ENCODE assay signal across 27 cellular contexts in genomic region chr4:74447636-74448233, GRCh38. TPM values are rescaled to one million over a fixed set of nuclear protein-coding genes. Genes with fewer than 3 reads are reported as not detected.
DNase-seq lines count a peak whose midpoint lies in the region; TF ChIP-seq lines count a peak whose summit lies in the region.
"Had no signal": no experiment of that assay in that cellular context is flagged by ENCODE, and none has a peak within 500 bp of the region (broad histone marks: within the 10 kb centered on the region; RNA-seq: fewer than 3 reads in every experiment).

No MANE protein-coding gene starts in this region.

- H4K20me1 ChIP-seq in smooth muscle cell (ENCODE audit: low read depth), result no peaks in the 10 kb centered on the region

- peak; percentile 59 for DNase-seq in HT-29 (ENCODE audit: low spot score)
- no peak for DNase-seq in breast epithelium (ENCODE audit: low spot score in 2 of 2)
- DNase-seq in fibroblast of pulmonary artery (ENCODE audit: low read depth), result peak; percentile 38
- DNase-seq in smooth muscle cell (lab: John Stamatoyannopoulos, UW; ENCODE audit: unreplicated experiment), result no peak
- no peak for DNase-seq in NAMALWA (ENCODE audit: low spot score)
- no peak for DNase-seq in spleen
- no peak for DNase-seq in HFFc6
- DNase-seq: activated CD4-positive, alpha-beta T cell treated with anti-CD3 and anti-CD28 coated beads, Interleukin-2, amount 10 ng/mL, durations not matched to agents 7 days and 5 days; activated gamma-delta T cell treated with Interleukin-2 at 50 U/mL for 16 hours; activated T-cell treated with anti-CD3 and anti-CD28 coated beads, Interleukin-2, amount 50 U/mL, for 4 hours; GOT3; naive thymus-derived CD8-positive, alpha-beta T cell; NCI-H1105 treated with DMSO at 0.1 percent for 48 hours; NCI-H2029 treated with DMSO at 0.1 percent for 48 hours; NCI-H2227 treated with DMSO at 0.1 percent for 48 hours; NCI-H69; nucleus accumbens; small intestine; stimulated activated CD4-positive, alpha-beta T cell treated with anti-CD3 and anti-CD28 coated beads, Interleukin-2, amount 100 ng/mL, for 48 hours; SW 1271; T1000 had no signal

- peak overlapping the region; percentile 16 to 28 for H3K27ac ChIP-seq in breast epithelium
- H3K27ac ChIP-seq in smooth muscle cell (ENCODE audit: low read depth), result peak overlapping the region; percentile 52
- no peak overlapping the region for H3K27ac ChIP-seq in spleen
- H3K27ac ChIP-seq: tibial nerve had no signal

- no peak for TF ChIP-seq CTCF in breast epithelium (IDR thresholded peaks at IDR 0.05)
- TF ChIP-seq CTCF in fibroblast of pulmonary artery (IDR thresholded peaks at IDR 0.05; ENCODE audit: low read length, missing control alignments), result no peak
- TF ChIP-seq CTCF in smooth muscle cell (IDR thresholded peaks at IDR 0.05; ENCODE audit: borderline replicate concordance, insufficient read depth, poor library complexity, severe bottlenecking), result no peak
- no peak for TF ChIP-seq CTCF in spleen (IDR thresholded peaks at IDR 0.05 in 8 of 11, conservative IDR thresholded peaks at IDR 0.05 in 3 of 11)
- TF ChIP-seq CTCF in HFFc6 (IDR thresholded peaks at IDR 0.05), result no peak

- intact Hi-C loops in breast epithelium (cut with DNase I; ENCODE audit: low total_unique reads) (no loop called here), spleen (cut with DNase I; ENCODE audit: low total_unique reads) (no loop called here)

- H3K36me3 Mint-ChIP-seq in HFFc6 (ENCODE audit: low read depth), result peaks cover 1% of the 10 kb centered on the region; the same call in 1 of the 2 replicates
- H3K36me3 Mint-ChIP-seq: CD14-positive monocyte, WTC11 had no signal

- no peaks in the 10 kb centered on the region for H3K4me1 ChIP-seq in breast epithelium
- peaks cover 9% of the 10 kb centered on the region for H3K4me1 ChIP-seq in smooth muscle cell (ENCODE audit: low read depth)
- peaks cover 0 to 21% (median 6%) of the 10 kb centered on the region in 6 donors for H3K4me1 ChIP-seq in spleen

- H3K9me3 Mint-ChIP-seq in HFFc6, result no peaks in the 10 kb centered on the region
- H3K9me3 Mint-ChIP-seq: activated CD4-positive, alpha-beta T cell treated with anti-CD3 and anti-CD28 coated beads, Interleukin-2, amount 10 ng/mL, durations not matched to agents 7 days and 5 days; activated T-cell treated with anti-CD3 and anti-CD28 coated beads, Interleukin-2, amount 50 U/mL, for 4 hours; CD14-positive monocyte; naive thymus-derived CD8-positive, alpha-beta T cell; WTC11 had no signal

- TF ChIP-seq POLR2A in breast epithelium (IDR thresholded peaks at IDR 0.05) (no peak), spleen (IDR thresholded peaks at IDR 0.05) (no peak)

- H3K27me3 ChIP-seq in breast epithelium, result no peaks in the 10 kb centered on the region
- H3K27me3 ChIP-seq in smooth muscle cell (ENCODE audit: low read depth), result no peaks in the 10 kb centered on the region
- peaks cover 0 to 9% (median 0%) of the 10 kb centered on the region in 7 donors for H3K27me3 ChIP-seq in spleen (replicated peaks in 1 of 7)
- H3K27me3 ChIP-seq: gastroesophageal sphincter, tibial nerve had no signal

- H3K27ac Mint-ChIP-seq in HFFc6, result no peak overlapping the region
- H3K27ac Mint-ChIP-seq: activated CD4-positive, alpha-beta T cell treated with anti-CD3 and anti-CD28 coated beads, Interleukin-2, amount 10 ng/mL, durations not matched to agents 7 days and 5 days; CD14-positive monocyte; naive thymus-derived CD8-positive, alpha-beta T cell; WTC11 had no signal

- H3F3A ChIP-seq in smooth muscle cell (ENCODE audit: low read depth), result no peaks in the 10 kb centered on the region

- H3K4me3 ChIP-seq in breast epithelium (peak overlapping the region in 2 of 3 donors; percentile 62 to 78), fibroblast of pulmonary artery (replicated peaks; ENCODE audit: low read depth, low read length) (peak overlapping the region; percentile 67), smooth muscle cell (peak overlapping the region; percentile 69), spleen (peak overlapping the region in 1 of 8 donors; percentile 82)
- H3K4me3 ChIP-seq: gastroesophageal sphincter, GM12878, tibial nerve had no signal

- no peaks in the 10 kb centered on the region for H3K36me3 ChIP-seq in breast epithelium
- no peaks in the 10 kb centered on the region for H3K36me3 ChIP-seq in smooth muscle cell (ENCODE audit: low read depth)
- no peaks in the 10 kb centered on the region for H3K36me3 ChIP-seq in spleen
- H3K36me3 ChIP-seq: gastroesophageal sphincter, tibial nerve had no signal

- no peaks in the 10 kb centered on the region for H3K79me2 ChIP-seq in smooth muscle cell (ENCODE audit: low read depth)

- no peak overlapping the region for H2AFZ ChIP-seq in smooth muscle cell (ENCODE audit: low read depth)

- 94% methylated on average over 5 of the region's 5 CpGs for WGBS in smooth muscle cell (ENCODE audit: low lambda C conversion rate)
- 88 to 96% (median 94%) methylated on average over 5 of the region's 5 CpGs for WGBS in spleen, 5 donors

- no peak overlapping the region for H3K9ac ChIP-seq in smooth muscle cell (ENCODE audit: low read depth)

- no peaks in the 10 kb centered on the region for H3K27me3 Mint-ChIP-seq in HFFc6 (ENCODE audit: insufficient read depth)

- H3K4me2 ChIP-seq in smooth muscle cell, result peak overlapping the region; percentile 89

- H3K9me3 ChIP-seq in breast epithelium (no peaks in the 10 kb centered on the region), smooth muscle cell (replicated peaks; ENCODE audit: low read depth) (no peaks in the 10 kb centered on the region), spleen (no peaks in the 10 kb centered on the region)
- H3K9me3 ChIP-seq: gastroesophageal sphincter, tibial nerve had no signal

- no peak overlapping the region for H3K4me3 Mint-ChIP-seq in HFFc6
- H3K4me3 Mint-ChIP-seq: activated CD4-positive, alpha-beta T cell treated with anti-CD3 and anti-CD28 coated beads, Interleukin-2, amount 10 ng/mL, durations not matched to agents 7 days and 5 days; activated T-cell treated with anti-CD3 and anti-CD28 coated beads, Interleukin-2, amount 50 U/mL, for 4 hours; CD14-positive monocyte; naive thymus-derived CD8-positive, alpha-beta T cell; WTC11 had no signal

- peaks cover 73% of the 10 kb centered on the region for H3K4me1 Mint-ChIP-seq in HFFc6 (ENCODE audit: low read depth)

RNA-seq across cellular contexts. Expression of gene AREG, which starts 2.8 kb away (rescaled TPM):
- 156 and 173 TPM in 2 replicates for total RNA-seq in HT-29 (2014; rRNA removed; shearing (Covaris generic))
- 10 to 100 TPM in 2 of 3 donors, 1 to 10 TPM in 1; 3.4 to 89.1 (median 46.2) TPM for total RNA-seq in breast epithelium
- total RNA-seq in smooth muscle cell, result 58.6 and 123 TPM in 2 replicates
- 83.5 and 86.9 TPM in 2 replicates for polyA plus RNA-seq in smooth muscle cell
- 10 to 100 TPM in 3 of 7 donors, 1 to 10 TPM in 3, under 1 TPM in 1; 0.57 to 37.4 (median 5.4) TPM for total RNA-seq in spleen
- 1 to 10 TPM in 1 of 3 donors, under 1 TPM in 2; 0.51 to 5.6 (median 0.63) TPM for polyA plus RNA-seq in spleen
- under 1 TPM in 5 of 6 experiments, not detected in 1; 0.24 to 0.70 (median 0.45) TPM for total RNA-seq in HFFc6 (2021; fragmentation: NEBNext Ultra II Directional; extraction: Animal tissue kit (Norgen Biotek cat#: 25700))
- total RNA-seq: GM12878, liver had no signal

Comparison
In these comparisons a context has a peak if more than half of its experiments do, and no peak if none do; other contexts are left out.
1. DNase-seq: peak in HT-29 (single experiment) and fibroblast of pulmonary artery (single experiment); none in breast epithelium (0 of 2), smooth muscle cell (single experiment), NAMALWA (single experiment), spleen (single experiment) and HFFc6 (single experiment).
2. H3K27ac ChIP-seq: peak in breast epithelium (2 of 2) and smooth muscle cell (single experiment); none in spleen (0 of 8).